In genomic region chr10:17214486-17214885, GRCh38 we compare ENCODE assay signal across 9 cellular contexts. TPM values are rescaled to one million over a fixed set of nuclear protein-coding genes. Genes with fewer than 3 reads are reported as not detected.
DNase-seq lines count a peak whose midpoint lies in the region; ATAC-seq and TF ChIP-seq lines count a peak whose summit lies in the region.
"Had no signal": no experiment of that assay in that cellular context is flagged by ENCODE, and none has a peak within 500 bp of the region (broad histone marks: within the 10 kb centered on the region; RNA-seq: fewer than 3 reads in every experiment).

No MANE protein-coding gene starts in this region.

- no peak for ATAC-seq in activated CD8-positive, alpha-beta memory T cell treated with anti-CD3 and anti-CD28 coated beads, Interleukin-2, amount 10 ng/mL, durations not matched to agents 7 days and 5 days
- ATAC-seq in effector memory CD8-positive, alpha-beta T cell (replicated peaks), result no peak
- no peak for ATAC-seq in natural killer cell treated with Interleukin-12 subunit alpha and Interleukin-12 subunit beta and Interleukin-15 and Interleukin-18, amount 100 ng/mL, for 72 hours
- no peak for ATAC-seq in HG03039 (IDR thresholded peaks at IDR 0.05; ENCODE audit: unreplicated experiment)

- peak overlapping the region; percentile 96 for H3K27ac Mint-ChIP-seq in activated CD8-positive, alpha-beta memory T cell treated with anti-CD3 and anti-CD28 coated beads, Interleukin-2, amount 10 ng/mL, durations not matched to agents 7 days and 5 days
- peak overlapping the region; percentile 96 to 99 for H3K27ac Mint-ChIP-seq in effector memory CD8-positive, alpha-beta T cell
- H3K27ac Mint-ChIP-seq in natural killer cell treated with Interleukin-12 subunit alpha and Interleukin-12 subunit beta and Interleukin-15 and Interleukin-18, amount 100 ng/mL, for 72 hours, result peak overlapping the region; percentile 98 to 100

- H3K27ac ChIP-seq in vagina, result peak overlapping the region; percentile 80

- DNase-seq in activated CD8-positive, alpha-beta memory T cell treated with anti-CD3 and anti-CD28 coated beads, Interleukin-2, amount 10 ng/mL, durations not matched to agents 7 days and 5 days, result no peak
- no peak for DNase-seq in activated CD8-positive, alpha-beta memory T cell treated with anti-CD3 and anti-CD28 coated beads, Interleukin-2, amount 50 U/mL, for 4 hours
- DNase-seq in effector memory CD8-positive, alpha-beta T cell, result no peak
- no peak for DNase-seq in natural killer cell treated with Interleukin-12 subunit alpha and Interleukin-12 subunit beta and Interleukin-15 and Interleukin-18, amount 100 ng/mL, for 72 hours (ENCODE audit: low spot score)
- DNase-seq in vagina (ENCODE audit: extremely low spot score in 2 of 2), result no peak
- no peak for DNase-seq in occipital lobe (lab: John Stamatoyannopoulos, UW)
- DNase-seq in activated gamma-delta T cell (lab: John Stamatoyannopoulos, UW), result no peak
- DNase-seq: NCI-H526 treated with DMSO at 0.1 percent for 48 hours had no signal

- H3K36me3 Mint-ChIP-seq in activated CD8-positive, alpha-beta memory T cell treated with anti-CD3 and anti-CD28 coated beads, Interleukin-2, amount 10 ng/mL, durations not matched to agents 7 days and 5 days, result peaks cover 29% of the 10 kb centered on the region
- peaks cover 24% of the 10 kb centered on the region for H3K36me3 Mint-ChIP-seq in effector memory CD8-positive, alpha-beta T cell (ENCODE audit: insufficient read depth)
- no peaks in the 10 kb centered on the region for H3K36me3 Mint-ChIP-seq in natural killer cell treated with Interleukin-12 subunit alpha and Interleukin-12 subunit beta and Interleukin-15 and Interleukin-18, amount 100 ng/mL, for 72 hours

- H3K9me3 Mint-ChIP-seq in activated CD8-positive, alpha-beta memory T cell treated with anti-CD3 and anti-CD28 coated beads, Interleukin-2, amount 10 ng/mL, durations not matched to agents 7 days and 5 days (ENCODE audit: low read depth), result no peaks in the 10 kb centered on the region
- H3K9me3 Mint-ChIP-seq in effector memory CD8-positive, alpha-beta T cell, result no peaks in the 10 kb centered on the region
- H3K9me3 Mint-ChIP-seq in natural killer cell treated with Interleukin-12 subunit alpha and Interleukin-12 subunit beta and Interleukin-15 and Interleukin-18, amount 100 ng/mL, for 72 hours, result no peaks in the 10 kb centered on the region

- no peak for TF ChIP-seq CTCF in vagina (IDR thresholded peaks at IDR 0.05)

- H3K27me3 Mint-ChIP-seq in activated CD8-positive, alpha-beta memory T cell treated with anti-CD3 and anti-CD28 coated beads, Interleukin-2, amount 10 ng/mL, durations not matched to agents 7 days and 5 days, result no peaks in the 10 kb centered on the region
- H3K27me3 Mint-ChIP-seq in effector memory CD8-positive, alpha-beta T cell, result no peaks in the 10 kb centered on the region
- H3K27me3 Mint-ChIP-seq in natural killer cell treated with Interleukin-12 subunit alpha and Interleukin-12 subunit beta and Interleukin-15 and Interleukin-18, amount 100 ng/mL, for 72 hours, result no peaks in the 10 kb centered on the region

- intact Hi-C loops in vagina (cut with DNase I), result no loop called here

- H3K36me3 ChIP-seq in vagina, result no peaks in the 10 kb centered on the region

- H3K4me1 Mint-ChIP-seq in activated CD8-positive, alpha-beta memory T cell treated with anti-CD3 and anti-CD28 coated beads, Interleukin-2, amount 10 ng/mL, durations not matched to agents 7 days and 5 days, result peaks cover 59% of the 10 kb centered on the region
- H3K4me1 Mint-ChIP-seq in effector memory CD8-positive, alpha-beta T cell (ENCODE audit: low read depth in 2 of 2), result peaks cover 9 to 12% of the 10 kb centered on the region in 2 donors
- H3K4me1 Mint-ChIP-seq in natural killer cell treated with Interleukin-12 subunit alpha and Interleukin-12 subunit beta and Interleukin-15 and Interleukin-18, amount 100 ng/mL, for 72 hours (ENCODE audit: low read depth in 2 of 2), result peaks cover 36 to 45% of the 10 kb centered on the region in 2 donors

- TF ChIP-seq POLR2A in vagina (IDR thresholded peaks at IDR 0.05), result no peak

- H3K9me3 ChIP-seq in vagina, result no peaks in the 10 kb centered on the region

- H3K4me1 ChIP-seq in vagina, result peaks cover 29% of the 10 kb centered on the region

- H3K4me3 Mint-ChIP-seq in activated CD8-positive, alpha-beta memory T cell treated with anti-CD3 and anti-CD28 coated beads, Interleukin-2, amount 10 ng/mL, durations not matched to agents 7 days and 5 days, result no peak overlapping the region
- no peak overlapping the region for H3K4me3 Mint-ChIP-seq in effector memory CD8-positive, alpha-beta T cell
- peak overlapping the region; percentile 52 for H3K4me3 Mint-ChIP-seq in natural killer cell treated with Interleukin-12 subunit alpha and Interleukin-12 subunit beta and Interleukin-15 and Interleukin-18, amount 100 ng/mL, for 72 hours

- no peaks in the 10 kb centered on the region for H3K27me3 ChIP-seq in vagina

- H3K4me3 ChIP-seq in vagina, result no peak overlapping the region

- CTCF ChIA-PET in activated CD8-positive, alpha-beta memory T cell treated with anti-CD3 and anti-CD28 coated beads, Interleukin-2, amount 10 ng/mL, durations not matched to agents 7 days and 5 days (lab: Charles Lee), result interaction anchor here (4.2 kb wide), 1 partner anchor 12 kb away, joined by 24 read pairs; the partner anchor contains the start of gene VIM

RNA-seq across cellular contexts. Expression of gene TRDMT1, which starts 13.0 kb away (rescaled TPM):
- total RNA-seq in activated CD8-positive, alpha-beta memory T cell treated with anti-CD3 and anti-CD28 coated beads, Interleukin-2, amount 10 ng/mL, durations not matched to agents 7 days and 5 days, result 1 to 10 TPM; 7.7 to 9.2 TPM
- total RNA-seq in natural killer cell treated with Interleukin-12 subunit alpha and Interleukin-12 subunit beta and Interleukin-15 and Interleukin-18, amount 100 ng/mL, for 72 hours, result 10 to 100 TPM in 1 of 2 donors, 1 to 10 TPM in 1; 8.1 to 15.2 TPM
- total RNA-seq in vagina (6.1 TPM), occipital lobe (39.3 TPM)

RNA-seq across cellular contexts. Expression of gene VIM, which starts 13.6 kb away (rescaled TPM):
- total RNA-seq in activated CD8-positive, alpha-beta memory T cell treated with anti-CD3 and anti-CD28 coated beads, Interleukin-2, amount 10 ng/mL, durations not matched to agents 7 days and 5 days, result 1,000 to 10,000 TPM; 1,771 to 2,143 TPM
- 100 to 1,000 TPM; 587 to 647 TPM for total RNA-seq in natural killer cell treated with Interleukin-12 subunit alpha and Interleukin-12 subunit beta and Interleukin-15 and Interleukin-18, amount 100 ng/mL, for 72 hours
- total RNA-seq in vagina (2,692 TPM), occipital lobe (289 TPM)
